8 cellular contexts compared by ENCODE assay signal in genomic region chr16:66894948-66895696, GRCh38. TPM values are rescaled to one million over a fixed set of nuclear protein-coding genes. Genes with fewer than 3 reads are reported as not detected.
DNase-seq lines count a peak whose midpoint lies in the region; ATAC-seq, FAIRE-seq and TF ChIP-seq lines count a peak whose summit lies in the region.

No MANE protein-coding gene starts in this region.

- peak; percentile 27 for DNase-seq in NK-92 treated with Interleukin-12 subunit alpha and Interleukin-12 subunit beta, amount 100 ng/mL, for 24 hours (lab: John Stamatoyannopoulos, UW)
- DNase-seq in NK-92 (lab: John Stamatoyannopoulos, UW; ENCODE audit: unreplicated experiment) (no peak), HuH-7 (ENCODE audit: low spot score) (peak; percentile 63), RPMI8226 (peak; percentile 81), foreskin keratinocyte (peak in 1 of 2 donors; percentile 54), pancreas (peak in 3 of 6 donors; percentile 38 to 71 (median 51))
- DNase-seq in activated naive CD4-positive, alpha-beta T cell treated with Interleukin-2 at 50 U/mL for 16 hours = peak; percentile 57

- H3K27ac ChIP-seq in foreskin keratinocyte (no peak overlapping the region), pancreas (no peak overlapping the region)

- TF ChIP-seq CTCF in foreskin keratinocyte (conservative IDR thresholded peaks at IDR 0.05) = peak; percentile 93
- peak; percentile 36 to 56 (median 50) for TF ChIP-seq CTCF in pancreas (IDR thresholded peaks at IDR 0.05)

- no peaks in the 10 kb centered on the region for H3K27me3 ChIP-seq in foreskin keratinocyte
- no peaks in the 10 kb centered on the region for H3K27me3 ChIP-seq in pancreas

- no peaks in the 10 kb centered on the region for H3K9me3 ChIP-seq in pancreas

- 38 to 49% methylated on average over 11 of the region's 11 CpGs for WGBS in pancreas, 2 donors

- no peak for FAIRE-seq in pancreas (lab: Jason Lieb, UNC)

- no peaks in the 10 kb centered on the region for H3K36me3 ChIP-seq in pancreas

- ATAC-seq in foreskin keratinocyte = peak; percentile 68
- peak; percentile 57 to 86 (median 86) for ATAC-seq in pancreas
- no peak for ATAC-seq in HG03159 (IDR thresholded peaks at IDR 0.05; ENCODE audit: unreplicated experiment)

- no peak overlapping the region for H3K4me3 ChIP-seq in pancreas

- intact Hi-C loops in pancreas (cut with DNase I) = loop anchor here in 1 of 3 donors (10.0 kb wide), 1 partner anchor 250 kb away; no protein-coding TSS in a partner anchor

- H3K4me1 ChIP-seq in foreskin keratinocyte = peaks cover 14% of the 10 kb centered on the region
- peaks cover 0 to 10% (median 6%) of the 10 kb centered on the region in 3 donors for H3K4me1 ChIP-seq in pancreas

RNA-seq across cellular contexts. Expression of gene PDP2, which starts 14.8 kb away (rescaled TPM):
- 14.4 and 19.6 TPM in 2 replicates for total RNA-seq in foreskin keratinocyte
- 2.8 and 4.4 TPM in 2 replicates for polyA plus RNA-seq in foreskin keratinocyte
- total RNA-seq in pancreas = 1 to 10 TPM; 6.1 to 8.5 (median 7.7) TPM
- polyA plus RNA-seq in pancreas = 1 to 10 TPM; 1.6 TPM

RNA-seq across cellular contexts. Expression of gene CDH16, which starts 23.6 kb away (rescaled TPM):
- total RNA-seq in foreskin keratinocyte (0.07 TPM in 1 of 2 replicates, not detected in the other), pancreas (not detected)
- polyA plus RNA-seq in foreskin keratinocyte (0.02 TPM in 1 of 2 replicates, not detected in the other), pancreas (not detected)

RNA-seq across cellular contexts. Expression of gene RRAD, which starts 30.2 kb away (rescaled TPM):
- total RNA-seq in foreskin keratinocyte = 1.5 and 2.2 TPM in 2 replicates
- polyA plus RNA-seq in foreskin keratinocyte = 1.7 and 3.1 TPM in 2 replicates
- total RNA-seq in pancreas = 1 to 10 TPM in 1 of 6 donors, under 1 TPM in 5; 0.20 to 2.7 (median 0.53) TPM
- polyA plus RNA-seq in pancreas = 1 to 10 TPM; 2.7 to 2.9 TPM

RNA-seq across cellular contexts. Expression of gene CIAO2B, which starts 39.1 kb away (rescaled TPM):
- total RNA-seq in foreskin keratinocyte = 118 and 134 TPM in 2 replicates
- 176 and 179 TPM in 2 replicates for polyA plus RNA-seq in foreskin keratinocyte
- total RNA-seq in pancreas = 10 to 100 TPM; 14.8 to 31.5 (median 22.0) TPM
- 10 to 100 TPM; 73.7 to 86.9 TPM for polyA plus RNA-seq in pancreas

RNA-seq across cellular contexts. Expression of gene CES2, which starts 40.2 kb away (rescaled TPM):
- 33.5 and 34.0 TPM in 2 replicates for total RNA-seq in foreskin keratinocyte
- polyA plus RNA-seq in foreskin keratinocyte = 16.9 and 19.0 TPM in 2 replicates
- 10 to 100 TPM; 14.3 to 23.1 (median 17.3) TPM for total RNA-seq in pancreas
- 10 to 100 TPM; 14.9 to 18.6 TPM for polyA plus RNA-seq in pancreas
